Comparison of ENCODE assay signal across 37 cellular contexts in genomic region chr13:110774490-110774889, GRCh38.
"Had no signal": no experiment of that assay in that cellular context is flagged by ENCODE, and none has a peak within 500 bp of the region (broad histone marks: within the 10 kb centered on the region; RNA-seq: fewer than 3 reads in every experiment).

No MANE protein-coding gene starts in this region.

- H3K36me3 ChIP-seq: ascending aorta, brain microvascular endothelial cell, breast epithelium, cardiac muscle cell had no signal

- H3K9me3 Mint-ChIP-seq: activated naive CD4-positive, alpha-beta T cell treated with anti-CD3 and anti-CD28 coated beads for 36 hours; activated naive CD4-positive, alpha-beta T cell treated with anti-CD3 and anti-CD28 coated beads, Interleukin-2, amount 10 ng/mL, durations not matched to agents 7 days and 5 days; activated naive CD4-positive, alpha-beta T cell treated with anti-CD3 and anti-CD28 coated beads, Interleukin-2, amount 50 U/mL, for 24 hours; activated naive CD4-positive, alpha-beta T cell treated with anti-CD3 and anti-CD28 coated beads, Interleukin-2, amount 50 U/mL, for 72 hours; activated naive CD8-positive, alpha-beta T cell treated with anti-CD3 and anti-CD28 coated beads for 36 hours; activated naive CD8-positive, alpha-beta T cell treated with anti-CD3 and anti-CD28 coated beads, Interleukin-2, amount 10 ng/mL, durations not matched to agents 7 days and 5 days; activated T-cell treated with anti-CD3 and anti-CD28 coated beads, Interleukin-2, amount 50 U/mL, for 24 hours; activated T-cell treated with anti-CD3 and anti-CD28 coated beads, Interleukin-2, amount 50 U/mL, for 4 hours; activated T-cell treated with anti-CD3 and anti-CD28 coated beads, Interleukin-2, amount 50 U/mL, for 72 hours; activated T-helper 1 cell treated with anti-CD3 and anti-CD28 coated beads, Interleukin-12 subunit alpha, Interleukin-12 subunit beta, Interleukin-2, Interleukin-4 antibody, amounts not matched to agents 30 ng/mL and 10 ng/mL and 1 ng/mL, durations not matched to agents 14 hours and 24 hours and 36 hours; activated T-helper 17 cell treated with anti-CD3 and anti-CD28 coated beads, Interleukin-2, amount 50 U/mL, for 72 hours; activated T-helper 2 cell treated with anti-CD3 and anti-CD28 coated beads, Interferon-gamma antibody, Interleukin-2, Interleukin-4, amounts not matched to agents 10 μg/mL and 5 μg/mL and 100 μg/mL, durations not matched to agents 14 hours and 24 hours and 36 hours; central memory CD8-positive, alpha-beta T cell had no signal

- H3K4me1 Mint-ChIP-seq: activated naive CD4-positive, alpha-beta T cell treated with anti-CD3 and anti-CD28 coated beads, Interleukin-2, amount 10 ng/mL, durations not matched to agents 7 days and 5 days; activated naive CD4-positive, alpha-beta T cell treated with anti-CD3 and anti-CD28 coated beads, Interleukin-2, amount 50 U/mL, for 24 hours; activated T-helper 17 cell treated with anti-CD3 and anti-CD28 coated beads, Interleukin-2, amount 50 U/mL, for 72 hours; brain; central memory CD8-positive, alpha-beta T cell had no signal

- H3K4me3 ChIP-seq: ascending aorta, body of pancreas, breast epithelium, cardiac muscle cell had no signal

- DNase-seq: activated effector memory CD4-positive, alpha-beta T cell treated with anti-CD3 and anti-CD28 coated beads, Interleukin-2, amount 50 U/mL, for 16 hours; activated effector memory CD4-positive, alpha-beta T cell treated with Interleukin-2 at 50 U/mL for 16 hours; activated gamma-delta T cell; activated gamma-delta T cell treated with Interleukin-2 at 50 U/mL for 16 hours; activated naive CD4-positive, alpha-beta T cell; activated naive CD4-positive, alpha-beta T cell treated with anti-CD3 and anti-CD28 coated beads for 36 hours; activated naive CD4-positive, alpha-beta T cell treated with anti-CD3 and anti-CD28 coated beads, Interleukin-2, amount 10 ng/mL, durations not matched to agents 7 days and 5 days; activated naive CD4-positive, alpha-beta T cell treated with anti-CD3 and anti-CD28 coated beads, Interleukin-2, amount 50 U/mL, for 16 hours; activated naive CD4-positive, alpha-beta T cell treated with Interleukin-2 at 50 U/mL for 16 hours; activated naive CD8-positive, alpha-beta T cell treated with anti-CD3 and anti-CD28 coated beads for 36 hours; activated naive CD8-positive, alpha-beta T cell treated with anti-CD3 and anti-CD28 coated beads, Interleukin-2, amount 10 ng/mL, durations not matched to agents 7 days and 5 days; activated T-cell treated with anti-CD3 and anti-CD28 coated beads for 4 hours; activated T-cell treated with anti-CD3 and anti-CD28 coated beads, Interleukin-2, amount 50 U/mL, for 1 hour; activated T-cell treated with anti-CD3 and anti-CD28 coated beads, Interleukin-2, amount 50 U/mL, for 24 hours; activated T-cell treated with anti-CD3 and anti-CD28 coated beads, Interleukin-2, amount 50 U/mL, for 4 hours; activated T-cell treated with anti-CD3 and anti-CD28 coated beads, Interleukin-2, amount 50 U/mL, for 48 hours; activated T-cell treated with anti-CD3 and anti-CD28 coated beads, Interleukin-2, amount 50 U/mL, for 72 hours; amniotic stem cell; amygdala; anterior cingulate cortex; aorta; body of pancreas; brain microvascular endothelial cell; caudate nucleus; central memory CD4-positive, alpha-beta T cell; cerebellar nuclear complex had no signal

- H3K27me3 Mint-ChIP-seq: brain had no signal

- H3K27ac ChIP-seq: ascending aorta, body of pancreas, brain microvascular endothelial cell, breast epithelium, cardiac muscle cell had no signal

- H3K27me3 ChIP-seq: ascending aorta, body of pancreas, brain microvascular endothelial cell, breast epithelium, cardiac muscle cell had no signal

- H3K9me3 ChIP-seq: ascending aorta, body of pancreas, breast epithelium had no signal

- H3K4me3 Mint-ChIP-seq: activated naive CD4-positive, alpha-beta T cell treated with anti-CD3 and anti-CD28 coated beads for 36 hours; activated naive CD4-positive, alpha-beta T cell treated with anti-CD3 and anti-CD28 coated beads, Interleukin-2, amount 10 ng/mL, durations not matched to agents 7 days and 5 days; activated naive CD4-positive, alpha-beta T cell treated with anti-CD3 and anti-CD28 coated beads, Interleukin-2, amount 50 U/mL, for 24 hours; activated naive CD8-positive, alpha-beta T cell; activated naive CD8-positive, alpha-beta T cell treated with anti-CD3 and anti-CD28 coated beads for 36 hours; activated naive CD8-positive, alpha-beta T cell treated with anti-CD3 and anti-CD28 coated beads, Interleukin-2, amount 10 ng/mL, durations not matched to agents 7 days and 5 days; activated T-cell treated with anti-CD3 and anti-CD28 coated beads, Interleukin-2, amount 50 U/mL, for 24 hours; activated T-cell treated with anti-CD3 and anti-CD28 coated beads, Interleukin-2, amount 50 U/mL, for 4 hours; activated T-cell treated with anti-CD3 and anti-CD28 coated beads, Interleukin-2, amount 50 U/mL, for 72 hours; activated T-helper 1 cell treated with anti-CD3 and anti-CD28 coated beads, Interleukin-12 subunit alpha, Interleukin-12 subunit beta, Interleukin-2, Interleukin-4 antibody, amounts not matched to agents 30 ng/mL and 10 ng/mL and 1 ng/mL, durations not matched to agents 14 hours and 24 hours and 36 hours; activated T-helper 17 cell treated with anti-CD3 and anti-CD28 coated beads, Interleukin-2, amount 50 U/mL, for 72 hours; brain; central memory CD8-positive, alpha-beta T cell had no signal

- H3K36me3 Mint-ChIP-seq: activated naive CD4-positive, alpha-beta T cell treated with anti-CD3 and anti-CD28 coated beads, Interleukin-2, amount 10 ng/mL, durations not matched to agents 7 days and 5 days; activated naive CD4-positive, alpha-beta T cell treated with anti-CD3 and anti-CD28 coated beads, Interleukin-2, amount 50 U/mL, for 24 hours; activated naive CD4-positive, alpha-beta T cell treated with anti-CD3 and anti-CD28 coated beads, Interleukin-2, amount 50 U/mL, for 72 hours; activated naive CD8-positive, alpha-beta T cell; activated naive CD8-positive, alpha-beta T cell treated with anti-CD3 and anti-CD28 coated beads for 36 hours; activated naive CD8-positive, alpha-beta T cell treated with anti-CD3 and anti-CD28 coated beads, Interleukin-2, amount 10 ng/mL, durations not matched to agents 7 days and 5 days; brain had no signal

- ATAC-seq: activated naive CD4-positive, alpha-beta T cell treated with anti-CD3 and anti-CD28 coated beads, Interleukin-2, amount 50 U/mL, for 72 hours; activated T-cell treated with anti-CD3 and anti-CD28 coated beads, Interleukin-2, amount 50 U/mL, for 4 hours; activated T-cell treated with anti-CD3 and anti-CD28 coated beads, Interleukin-2, amount 50 U/mL, for 72 hours; activated T-helper 17 cell treated with anti-CD3 and anti-CD28 coated beads, Interleukin-2, amount 50 U/mL, for 72 hours; body of pancreas had no signal

- H3K4me1 ChIP-seq: ascending aorta, body of pancreas, breast epithelium had no signal

- H3K27ac Mint-ChIP-seq: activated naive CD4-positive, alpha-beta T cell treated with anti-CD3 and anti-CD28 coated beads for 36 hours; activated naive CD4-positive, alpha-beta T cell treated with anti-CD3 and anti-CD28 coated beads, Interleukin-2, amount 10 ng/mL, durations not matched to agents 7 days and 5 days; activated naive CD4-positive, alpha-beta T cell treated with anti-CD3 and anti-CD28 coated beads, Interleukin-2, amount 50 U/mL, for 24 hours; activated naive CD4-positive, alpha-beta T cell treated with anti-CD3 and anti-CD28 coated beads, Interleukin-2, amount 50 U/mL, for 72 hours; activated naive CD8-positive, alpha-beta T cell; activated naive CD8-positive, alpha-beta T cell treated with anti-CD3 and anti-CD28 coated beads for 36 hours; activated naive CD8-positive, alpha-beta T cell treated with anti-CD3 and anti-CD28 coated beads, Interleukin-2, amount 10 ng/mL, durations not matched to agents 7 days and 5 days; activated T-cell treated with anti-CD3 and anti-CD28 coated beads, Interleukin-2, amount 50 U/mL, for 24 hours; activated T-cell treated with anti-CD3 and anti-CD28 coated beads, Interleukin-2, amount 50 U/mL, for 72 hours; activated T-helper 1 cell treated with anti-CD3 and anti-CD28 coated beads, Interleukin-12 subunit alpha, Interleukin-12 subunit beta, Interleukin-2, Interleukin-4 antibody, amounts not matched to agents 30 ng/mL and 10 ng/mL and 1 ng/mL, durations not matched to agents 14 hours and 24 hours and 36 hours; activated T-helper 17 cell treated with anti-CD3 and anti-CD28 coated beads, Interleukin-2, amount 50 U/mL, for 72 hours; activated T-helper 2 cell treated with anti-CD3 and anti-CD28 coated beads, Interferon-gamma antibody, Interleukin-2, Interleukin-4, amounts not matched to agents 10 μg/mL and 5 μg/mL and 100 μg/mL, durations not matched to agents 14 hours and 24 hours and 36 hours; brain had no signal
